Comparison of ENCODE assay signal across 1 cellular context in the genomic region with DNA sequence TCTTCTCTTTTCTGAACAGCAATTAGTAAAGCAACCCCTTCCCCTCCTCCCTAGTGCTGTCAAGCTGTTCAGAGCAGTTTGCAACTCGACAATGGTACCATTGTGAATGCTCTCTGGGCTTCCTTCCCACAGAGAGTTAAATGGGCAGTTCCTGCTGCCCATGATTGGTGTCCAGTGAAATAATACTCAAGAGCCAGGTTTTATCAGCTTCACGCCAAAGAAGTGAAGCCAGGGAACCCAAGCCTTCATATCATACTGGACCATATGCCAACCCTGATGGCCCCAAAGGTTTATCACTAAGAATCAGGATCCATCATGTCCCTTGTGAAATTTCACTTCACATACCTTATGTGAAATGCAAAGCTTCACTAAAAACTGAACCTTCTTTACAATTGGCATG.
TF ChIP-seq lines count a peak whose summit lies in the region.

No MANE protein-coding gene starts in this region.

TF ChIP-seq in SK-N-SH treated with all-trans-retinoic acid at 6 μM for 48 hours, 23 proteins besides CTCF, POLR2A, EP300 and RAD21 (continued from another document):
- TF ChIP-seq BACH2 (CRISPR knock-in tag; IDR thresholded peaks at IDR 0.05; ENCODE audit: borderline replicate concordance) (no peak), ZNF8 (CRISPR knock-in tag; IDR thresholded peaks at IDR 0.05) (no peak)
